In the genomic region with DNA sequence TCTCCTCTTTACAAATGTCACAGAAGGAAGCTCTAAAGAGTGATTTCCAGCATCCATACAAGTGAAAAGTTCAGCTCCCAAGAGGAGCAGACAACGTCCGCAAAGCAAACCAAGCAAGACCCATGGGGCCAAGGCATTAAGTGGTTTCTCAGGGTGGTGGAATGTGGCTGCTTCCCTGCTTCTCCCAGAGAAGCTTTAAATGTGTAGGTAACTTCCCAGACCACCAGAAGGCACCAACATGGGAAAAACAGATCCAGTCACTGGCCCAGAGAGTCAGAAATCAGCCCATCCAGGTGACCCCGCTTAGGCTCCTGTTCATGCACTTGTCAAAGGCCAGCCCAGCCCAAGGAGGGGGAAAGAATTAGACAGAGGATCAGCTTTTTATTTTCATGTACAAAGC, we compare ENCODE assay signal across 19 cellular contexts. TPM values are rescaled to one million over a fixed set of nuclear protein-coding genes. Genes with fewer than 3 reads are reported as not detected.
A peak's percentile ranks its signal among the peaks of the same experiment; 100 is the strongest.
DNase-seq lines count a peak whose midpoint lies in the region; ATAC-seq and TF ChIP-seq lines count a peak whose summit lies in the region.
"Had no signal": no experiment of that assay in that cellular context is flagged by ENCODE, and none has a peak within 500 bp of the region (broad histone marks: within the 10 kb centered on the region; RNA-seq: fewer than 3 reads in every experiment).

No MANE protein-coding gene starts in this region.

- ATAC-seq in HCT116: peak; percentile 59; the same call in 1 of the 2 replicates

- H3K79me2 ChIP-seq in HCT116 (ENCODE audit: insufficient read depth, low read length) (no peaks in the 10 kb centered on the region), osteoblast (ENCODE audit: insufficient read depth, low read length) (no peaks in the 10 kb centered on the region)

- H3K4me1 ChIP-seq in HCT116 (ENCODE audit: control insufficient read depth in 1 of 2, insufficient read depth in 2 of 2, low read length in 2 of 2) (no peaks in the 10 kb centered on the region), osteoblast (ENCODE audit: insufficient read depth, low read length) (no peaks in the 10 kb centered on the region), ovary (ENCODE audit: insufficient read depth) (no peaks in the 10 kb centered on the region)

- DNase-seq in HCT116 (ENCODE audit: low read depth, low spot score) (no peak), brain microvascular endothelial cell (no peak), iPS-NIHi11 (ENCODE audit: low spot score) (peak; percentile 49), osteoblast (ENCODE audit: insufficient read length, low spot score, missing footprints) (no peak), NCI-H82 treated with DMSO at 0.1 percent for 48 hours (lab: John Stamatoyannopoulos, UW; ENCODE audit: unreplicated experiment) (no peak), NCI-H510A treated with DMSO at 0.1 percent for 48 hours (lab: John Stamatoyannopoulos, UW) (no peak), ovary (no peak)
- DNase-seq: ACHN, DMS79 treated with DMSO at 0.1 percent for 48 hours, GDM1, GM23248, IMR-90, Karpas-422, MM.1S, NCI-H1092, NCI-H2081, NCI-H774, SHP77 had no signal

- WGBS in ovary, 3 donors: 61 to 84% (median 73%) methylated on average over 3 of the region's 3 CpGs

- no peak overlapping the region for H3K27ac ChIP-seq in HCT116 (ENCODE audit: low read depth, low read length)
- no peak overlapping the region for H3K27ac ChIP-seq in brain microvascular endothelial cell
- no peak overlapping the region for H3K27ac ChIP-seq in osteoblast (ENCODE audit: low read depth, low read length)
- no peak overlapping the region for H3K27ac ChIP-seq in ovary
- H3K27ac ChIP-seq: GM23248, SK-N-MC had no signal

- peak; percentile 16; the same call in 1 of the 2 replicates for TF ChIP-seq RAD21 in HCT116 (IDR thresholded peaks at IDR 0.05; ENCODE audit: low read depth)

- no peak overlapping the region for H3K4me3 ChIP-seq in HCT116 (replicated peaks in 1 of 2; ENCODE audit: low read depth in 1 of 2, low read length in 2 of 2)
- no peak overlapping the region for H3K4me3 ChIP-seq in brain microvascular endothelial cell (ENCODE audit: low read depth, low read length)
- H3K4me3 ChIP-seq in osteoblast (ENCODE audit: insufficient read depth, low read length): no peak overlapping the region
- no peak overlapping the region for H3K4me3 ChIP-seq in ovary
- H3K4me3 ChIP-seq: GM23248, SK-N-MC had no signal

- no peak overlapping the region for H3K9ac ChIP-seq in HCT116 (ENCODE audit: low read length)
- H3K9ac ChIP-seq: GM23248 had no signal

- H2AFZ ChIP-seq in HCT116 (ENCODE audit: low read depth, low read length, poor library complexity, severe bottlenecking): no peak overlapping the region
- no peak overlapping the region for H2AFZ ChIP-seq in osteoblast (ENCODE audit: low read length)
- H2AFZ ChIP-seq: GM23248 had no signal

- POLR2A ChIA-PET in HCT116 (lab: Charles Lee): no interaction called here

- no peaks in the 10 kb centered on the region for H3K9me2 ChIP-seq in HCT116 (ENCODE audit: insufficient read depth)

- no peak for TF ChIP-seq EP300 in ovary (IDR thresholded peaks at IDR 0.05)

- no peaks in the 10 kb centered on the region for H3K9me3 ChIP-seq in HCT116 (ENCODE audit: control insufficient read depth in 1 of 2, insufficient read depth in 1 of 2, low read depth in 1 of 2, low read length in 2 of 2)
- no peaks in the 10 kb centered on the region for H3K9me3 ChIP-seq in osteoblast (ENCODE audit: low read depth, low read length)
- no peaks in the 10 kb centered on the region for H3K9me3 ChIP-seq in ovary

- H3K4me2 ChIP-seq in HCT116 (ENCODE audit: low read length): no peak overlapping the region
- H3K4me2 ChIP-seq in osteoblast (ENCODE audit: insufficient read depth, low read length): no peak overlapping the region

- CTCF ChIA-PET in HCT116 (lab: Charles Lee): no interaction called here

- BruUV-seq in HCT116 (replicated peaks; lab: Mats Ljungman, UMichigan): no TSS peak

- RAD21 ChIA-PET in HCT116 (lab: Charles Lee; ENCODE audit: low non-redundant PET in 1 of 2, low total read pairs in 2 of 2, uncharacterized antibody in 2 of 2, unreplicated experiment in 2 of 2): no interaction called here

- TF ChIP-seq CTCF in HCT116 (IDR thresholded peaks at IDR 0.05 in 2 of 3, conservative IDR thresholded peaks at IDR 0.05 in 1 of 3; ENCODE audit: borderline replicate concordance in 1 of 3, insufficient read depth in 1 of 3, low read depth in 2 of 3, low read length in 2 of 3): no peak
- TF ChIP-seq CTCF in brain microvascular endothelial cell (IDR thresholded peaks at IDR 0.05; ENCODE audit: low read depth, low read length, missing control alignments): peak; percentile 20
- TF ChIP-seq CTCF in osteoblast (IDR thresholded peaks at IDR 0.05; ENCODE audit: extremely low read depth, low read depth, low read length): no peak
- TF ChIP-seq CTCF in ovary (IDR thresholded peaks at IDR 0.05): no peak

- no peaks in the 10 kb centered on the region for H3K36me3 ChIP-seq in HCT116 (ENCODE audit: control insufficient read depth in 1 of 2, insufficient read depth in 2 of 2, low read length in 2 of 2)
- H3K36me3 ChIP-seq in brain microvascular endothelial cell (replicated peaks): no peaks in the 10 kb centered on the region
- H3K36me3 ChIP-seq in osteoblast (ENCODE audit: insufficient read depth, low read length): no peaks in the 10 kb centered on the region
- H3K36me3 ChIP-seq in ovary: no peaks in the 10 kb centered on the region

- in situ Hi-C loops in brain microvascular endothelial cell (cut with HindIII; ENCODE audit: low pct_ligation_motif_present, low sequenced_read_pairs): no loop called here

- no peak for TF ChIP-seq POLR2A in HCT116 (IDR thresholded peaks at IDR 0.05; ENCODE audit: borderline replicate concordance, extremely low read depth, insufficient read depth, insufficient read length)
- no peak for TF ChIP-seq POLR2A in ovary (IDR thresholded peaks at IDR 0.05)

- intact Hi-C loops in HCT116 (cut with micrococcal nuclease): no loop called here
- intact Hi-C loops in ovary (cut with DNase I): no loop called here

- H3K27me3 ChIP-seq in HCT116 (ENCODE audit: insufficient read depth, low read length) (no peaks in the 10 kb centered on the region), brain microvascular endothelial cell (replicated peaks) (no peaks in the 10 kb centered on the region), osteoblast (ENCODE audit: insufficient read depth, low read length) (peaks cover 23% of the 10 kb centered on the region), ovary (no peaks in the 10 kb centered on the region)

- H4K20me1 ChIP-seq in HCT116 (ENCODE audit: insufficient read depth) (no peaks in the 10 kb centered on the region), osteoblast (ENCODE audit: insufficient read depth, low read length) (no peaks in the 10 kb centered on the region)

TF ChIP-seq in HCT116, 20 proteins besides CTCF, POLR2A, EP300 and RAD21:
- no peak for TF ChIP-seq SP1 (IDR thresholded peaks at IDR 0.05; ENCODE audit: low read depth)

RNA-seq across cellular contexts. Expression of a gene that starts 13.3 kb away (rescaled TPM):
- total RNA-seq in HCT116 (2021; ENCODE audit: unreplicated experiment) (27.0 TPM), osteoblast (23.0 and 26.4 TPM in 2 replicates), ovary (10 to 100 TPM; 20.6 to 76.0 (median 60.7) TPM)
- polyA plus RNA-seq in HCT116 (2012): 16.3 and 18.4 TPM in 2 replicates
- polyA plus RNA-seq in ovary: 10 to 100 TPM; 29.0 to 42.9 TPM
